In genomic region chr1:25045480-25046193, GRCh38 we compare ENCODE assay signal across 38 cellular contexts.
"Had no signal": no experiment of that assay in that cellular context is flagged by ENCODE, and none has a peak within 500 bp of the region (broad histone marks: within the 10 kb centered on the region; RNA-seq: fewer than 3 reads in every experiment).

No MANE protein-coding gene starts in this region.

- H3K27ac ChIP-seq: ascending aorta, cardiac muscle cell, KMS-11, PC-9, RWPE1, VCaP had no signal

- DNase-seq: activated B cell treated with CpG ODN at 0.5 μM for 24 hours; activated CD4-positive, alpha-beta memory T cell treated with anti-CD3 and anti-CD28 coated beads, Interleukin-2, amount 10 ng/mL, durations not matched to agents 7 days and 5 days; activated CD4-positive, alpha-beta T cell treated with anti-CD3 and anti-CD28 coated beads for 4 hours; activated CD4-positive, alpha-beta T cell treated with anti-CD3 and anti-CD28 coated beads, Interleukin-2, amount 50 U/mL, for 1 hour; activated CD4-positive, CD25-positive, alpha-beta regulatory T cell treated with anti-CD3 and anti-CD28 coated beads, Interleukin-2, amount 50 U/mL, for 72 hours; activated CD8-positive, alpha-beta memory T cell treated with anti-CD3 and anti-CD28 coated beads for 24 hours; activated CD8-positive, alpha-beta memory T cell treated with anti-CD3 and anti-CD28 coated beads, Interleukin-2, amount 10 ng/mL, durations not matched to agents 7 days and 5 days; activated CD8-positive, alpha-beta memory T cell treated with anti-CD3 and anti-CD28 coated beads, Interleukin-2, amount 50 U/mL, for 48 hours; activated effector memory CD4-positive, alpha-beta T cell treated with Interleukin-2 at 50 U/mL for 16 hours; activated naive CD4-positive, alpha-beta T cell treated with anti-CD3 and anti-CD28 coated beads, Interleukin-2, amount 50 U/mL, for 16 hours; activated naive CD8-positive, alpha-beta T cell treated with anti-CD3 and anti-CD28 coated beads for 36 hours; activated T-cell treated with anti-CD3 and anti-CD28 coated beads, Interleukin-2, amount 50 U/mL, for 48 hours; amniotic stem cell; MM.1S; MV-4-11; NCI-H1092 treated with DMSO at 0.1 percent for 48 hours; NCI-H1417; NCI-H146; NCI-H187; NCI-H2029 treated with DMSO at 0.1 percent for 48 hours; NCI-H2107; NCI-H2171; NCI-H510A; NCI-H526; NCI-H748 treated with DMSO at 0.1 percent for 48 hours; NK-92 treated with Interleukin-12 subunit alpha and Interleukin-12 subunit beta, amount 100 ng/mL, for 24 hours; PC-9; SIG-M5; SW 1271; T-helper 1 cell; T-helper 2 cell; T-helper 9 cell had no signal

- H3K4me3 Mint-ChIP-seq: activated B cell treated with CpG ODN at 0.5 μM for 24 hours; activated CD4-positive, alpha-beta memory T cell treated with anti-CD3 and anti-CD28 coated beads, Interleukin-2, amount 10 ng/mL, durations not matched to agents 7 days and 5 days; activated CD8-positive, alpha-beta memory T cell treated with anti-CD3 and anti-CD28 coated beads, Interleukin-2, amount 10 ng/mL, durations not matched to agents 7 days and 5 days; activated naive CD8-positive, alpha-beta T cell treated with anti-CD3 and anti-CD28 coated beads for 36 hours had no signal

- H3K36me3 ChIP-seq: ascending aorta, cardiac muscle cell had no signal

- H3K9me3 ChIP-seq: ascending aorta had no signal

- H3K4me2 ChIP-seq: KMS-11, PC-9 had no signal

- ATAC-seq: activated CD8-positive, alpha-beta memory T cell treated with anti-CD3 and anti-CD28 coated beads, Interleukin-2, amount 10 ng/mL, durations not matched to agents 7 days and 5 days; Right ventricle myocardium inferior had no signal

- H3K27ac Mint-ChIP-seq: activated B cell treated with CpG ODN at 0.5 μM for 24 hours; activated CD4-positive, alpha-beta memory T cell treated with anti-CD3 and anti-CD28 coated beads, Interleukin-2, amount 10 ng/mL, durations not matched to agents 7 days and 5 days; activated CD8-positive, alpha-beta memory T cell treated with anti-CD3 and anti-CD28 coated beads, Interleukin-2, amount 10 ng/mL, durations not matched to agents 7 days and 5 days; activated naive CD8-positive, alpha-beta T cell treated with anti-CD3 and anti-CD28 coated beads for 36 hours had no signal

- H3K36me3 Mint-ChIP-seq: activated naive CD8-positive, alpha-beta T cell treated with anti-CD3 and anti-CD28 coated beads for 36 hours had no signal

- H3K4me1 ChIP-seq: ascending aorta had no signal

- H2AFZ ChIP-seq: PC-9 had no signal

- H3K4me1 Mint-ChIP-seq: activated CD4-positive, alpha-beta memory T cell treated with anti-CD3 and anti-CD28 coated beads, Interleukin-2, amount 10 ng/mL, durations not matched to agents 7 days and 5 days had no signal

- H3K27me3 ChIP-seq: ascending aorta had no signal

- H3K27me3 Mint-ChIP-seq: activated B cell treated with CpG ODN at 0.5 μM for 24 hours; activated naive CD8-positive, alpha-beta T cell treated with anti-CD3 and anti-CD28 coated beads for 36 hours had no signal

- H3K4me3 ChIP-seq: ascending aorta, cardiac muscle cell, PC-9 had no signal

- H3K9me3 Mint-ChIP-seq: activated B cell treated with CpG ODN at 0.5 μM for 24 hours; activated CD4-positive, alpha-beta memory T cell treated with anti-CD3 and anti-CD28 coated beads, Interleukin-2, amount 10 ng/mL, durations not matched to agents 7 days and 5 days had no signal

- H3K9ac ChIP-seq: KMS-11 had no signal
